Comparison of ENCODE assay signal across 9 cellular contexts in genomic region chr4:78226279-78226678, GRCh38.
"Had no signal": no experiment of that assay in that cellular context is flagged by ENCODE, and none has a peak within 500 bp of the region (broad histone marks: within the 10 kb centered on the region; RNA-seq: fewer than 3 reads in every experiment).

No MANE protein-coding gene starts in this region.

- H3K36me3 ChIP-seq: HAP-1 had no signal

- H3K9me3 ChIP-seq: HAP-1 had no signal

- ATAC-seq: HCT116 had no signal

- H3K4me3 ChIP-seq: GM23248, HAP-1 had no signal

- H3K27ac ChIP-seq: GM23248, HL-60, KMS-11 had no signal

- DNase-seq: GM23248, GOT3, H7, IMR-90, KBM-7 had no signal

- H2AFZ ChIP-seq: GM23248 had no signal

- H3K4me2 ChIP-seq: KMS-11 had no signal

- H3K4me1 ChIP-seq: HAP-1 had no signal

- H3K9ac ChIP-seq: GM23248, KMS-11 had no signal
